ENCODE assay signal across 8 cellular contexts in the genomic region with DNA sequence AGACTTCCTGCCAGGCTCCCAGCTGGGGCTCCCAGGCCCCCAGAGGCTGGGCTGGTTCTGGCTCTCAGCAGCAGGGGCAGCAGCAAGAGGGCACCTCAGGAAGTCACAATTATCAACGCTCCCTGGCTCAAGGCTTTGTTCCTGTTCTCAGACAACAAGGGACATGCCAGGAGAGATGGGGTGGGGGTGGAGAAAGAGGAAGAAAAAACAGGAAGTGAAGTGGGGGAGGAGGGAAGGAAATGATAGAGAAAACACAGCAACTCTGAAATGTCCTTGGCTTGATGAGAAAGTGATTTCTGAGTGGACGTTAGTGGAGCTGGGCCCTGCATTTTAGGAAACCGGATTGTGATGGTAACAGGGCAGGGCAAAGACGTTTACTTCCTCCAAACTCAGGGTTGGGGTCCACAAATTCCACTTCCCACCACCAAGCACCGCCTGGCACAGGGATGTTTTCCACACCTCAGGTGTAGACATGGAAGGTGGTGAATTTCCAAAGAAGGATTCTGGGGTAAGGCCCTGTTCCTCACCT. TPM values are rescaled to one million over a fixed set of nuclear protein-coding genes. Genes with fewer than 3 reads are reported as not detected.
DNase-seq lines count a peak whose midpoint lies in the region; ATAC-seq and TF ChIP-seq lines count a peak whose summit lies in the region.

No MANE protein-coding gene starts in this region.

- POLR2A ChIA-PET in activated CD8-positive, alpha-beta T cell treated with anti-CD3 and anti-CD28 coated beads, Interleukin-2, amount 10 ng/mL, durations not matched to agents 7 days and 5 days (lab: Charles Lee) = no interaction called here
- POLR2A ChIA-PET in activated CD8-positive, alpha-beta T cell treated with anti-CD3 and anti-CD28 coated beads for 36 hours (lab: Charles Lee) = no interaction called here

- H3K27ac ChIP-seq in SU-DHL-6 (ENCODE audit: low read depth, low read length) = peak overlapping the region; percentile 32
- peak overlapping the region; percentile 58 to 70 (median 64) for H3K27ac ChIP-seq in transverse colon

- peak overlapping the region; percentile 29 for H3K4me2 ChIP-seq in SU-DHL-6 (ENCODE audit: low read depth, low read length, poor library complexity, severe bottlenecking)

- CTCF ChIA-PET in activated CD8-positive, alpha-beta T cell treated with anti-CD3 and anti-CD28 coated beads, Interleukin-2, amount 10 ng/mL, durations not matched to agents 7 days and 5 days (lab: Charles Lee) = no interaction called here
- CTCF ChIA-PET in activated CD8-positive, alpha-beta T cell treated with anti-CD3 and anti-CD28 coated beads for 36 hours (lab: Charles Lee) = interaction anchor here (0.9 kb wide), 1 partner anchor 16 kb away, joined by 3 read pairs; no protein-coding TSS in a partner anchor
- CTCF ChIA-PET in Calu3 (lab: Charles Lee) = no interaction called here

- H3K36me3 ChIP-seq in SU-DHL-6 (ENCODE audit: low read length) (no peaks in the 10 kb centered on the region), transverse colon (no peaks in the 10 kb centered on the region)

- peaks cover 0 to 41% (median 10%) of the 10 kb centered on the region in 4 donors for H3K4me1 ChIP-seq in transverse colon

- BruUV-seq in Calu3 (replicated peaks; lab: Mats Ljungman, UMichigan) = no TSS peak

- no peaks in the 10 kb centered on the region for H3F3A ChIP-seq in SU-DHL-6 (ENCODE audit: insufficient read depth)

- TF ChIP-seq POLR2A in transverse colon (IDR thresholded peaks at IDR 0.05) = no peak

- H3K9me3 ChIP-seq in SU-DHL-6 (ENCODE audit: insufficient read depth, low read length) = no peaks in the 10 kb centered on the region
- H3K9me3 ChIP-seq in transverse colon = no peaks in the 10 kb centered on the region

- no peak for TF ChIP-seq CTCF in activated CD8-positive, alpha-beta T cell treated with anti-CD3 and anti-CD28 coated beads for 36 hours (IDR thresholded peaks at IDR 0.05)
- no peak for TF ChIP-seq CTCF in SU-DHL-6 (IDR thresholded peaks at IDR 0.05; ENCODE audit: insufficient read depth, low read length, poor library complexity, severe bottlenecking)
- TF ChIP-seq CTCF in transverse colon (IDR thresholded peaks at IDR 0.05) = no peak
- TF ChIP-seq CTCF in Calu3 (IDR thresholded peaks at IDR 0.05; ENCODE audit: unreplicated experiment) = no peak

- H3K36me3 Mint-ChIP-seq in activated CD8-positive, alpha-beta T cell treated with anti-CD3 and anti-CD28 coated beads, Interleukin-2, amount 10 ng/mL, durations not matched to agents 7 days and 5 days (ENCODE audit: low read depth) = no peaks in the 10 kb centered on the region
- no peaks in the 10 kb centered on the region for H3K36me3 Mint-ChIP-seq in activated CD8-positive, alpha-beta T cell treated with anti-CD3 and anti-CD28 coated beads for 36 hours (ENCODE audit: low read depth)
- H3K36me3 Mint-ChIP-seq in Calu3 (ENCODE audit: insufficient read depth, unreplicated experiment) = no peaks in the 10 kb centered on the region

- 50 to 59% methylated on average over 3 to 5 of the region's 5 CpGs for WGBS in transverse colon (ENCODE audit: low coverage in 1 of 2), 2 donors

- peaks cover 21% of the 10 kb centered on the region for H3K4me1 Mint-ChIP-seq in activated CD8-positive, alpha-beta T cell treated with anti-CD3 and anti-CD28 coated beads, Interleukin-2, amount 10 ng/mL, durations not matched to agents 7 days and 5 days (ENCODE audit: low read depth)
- peaks cover 12% of the 10 kb centered on the region for H3K4me1 Mint-ChIP-seq in activated CD8-positive, alpha-beta T cell treated with anti-CD3 and anti-CD28 coated beads for 36 hours (ENCODE audit: low read depth)
- H3K4me1 Mint-ChIP-seq in Calu3 (ENCODE audit: low read depth, unreplicated experiment) = peaks cover 11% of the 10 kb centered on the region

- no peak overlapping the region for H2AFZ ChIP-seq in SU-DHL-6 (ENCODE audit: low read depth, low read length, severe bottlenecking)

- intact Hi-C loops in activated CD8-positive, alpha-beta T cell treated with anti-CD3 and anti-CD28 coated beads for 36 hours (cut with micrococcal nuclease) = no loop called here
- intact Hi-C loops in transverse colon (cut with DNase I; ENCODE audit: low total_unique reads) = loop anchor here (5.0 kb wide), 1 partner anchor 122 kb away; no protein-coding TSS in a partner anchor
- intact Hi-C loops in Calu3 (cut with micrococcal nuclease; ENCODE audit: unreplicated experiment) = no loop called here

- H3K27me3 ChIP-seq in SU-DHL-6 (ENCODE audit: low read length) (no peaks in the 10 kb centered on the region), transverse colon (no peaks in the 10 kb centered on the region)

- no peaks in the 10 kb centered on the region for H3K9me3 Mint-ChIP-seq in activated CD8-positive, alpha-beta T cell treated with anti-CD3 and anti-CD28 coated beads, Interleukin-2, amount 10 ng/mL, durations not matched to agents 7 days and 5 days (ENCODE audit: insufficient read depth)
- H3K9me3 Mint-ChIP-seq in activated CD8-positive, alpha-beta T cell treated with anti-CD3 and anti-CD28 coated beads for 36 hours = no peaks in the 10 kb centered on the region
- no peaks in the 10 kb centered on the region for H3K9me3 Mint-ChIP-seq in Calu3 (ENCODE audit: low read depth, unreplicated experiment)

- H3K9me2 ChIP-seq in SU-DHL-6 (replicated peaks; ENCODE audit: insufficient read depth, low read length) = no peaks in the 10 kb centered on the region

- ATAC-seq in activated CD8-positive, alpha-beta T cell treated with anti-CD3 and anti-CD28 coated beads, Interleukin-2, amount 10 ng/mL, durations not matched to agents 7 days and 5 days = no peak
- no peak for ATAC-seq in activated CD8-positive, alpha-beta T cell treated with anti-CD3 and anti-CD28 coated beads for 36 hours
- no peak for ATAC-seq in GM18520 (IDR thresholded peaks at IDR 0.05; ENCODE audit: unreplicated experiment)

- H3K4me3 ChIP-seq in SU-DHL-6 (ENCODE audit: insufficient read depth, low read length, poor library complexity, severe bottlenecking) (no peak overlapping the region), transverse colon (no peak overlapping the region)

- peak overlapping the region; percentile 12 for H3K27ac Mint-ChIP-seq in activated CD8-positive, alpha-beta T cell treated with anti-CD3 and anti-CD28 coated beads, Interleukin-2, amount 10 ng/mL, durations not matched to agents 7 days and 5 days
- H3K27ac Mint-ChIP-seq in activated CD8-positive, alpha-beta T cell treated with anti-CD3 and anti-CD28 coated beads for 36 hours = no peak overlapping the region
- no peak overlapping the region for H3K27ac Mint-ChIP-seq in Calu3 (ENCODE audit: unreplicated experiment)

- H3K4me3 Mint-ChIP-seq in activated CD8-positive, alpha-beta T cell treated with anti-CD3 and anti-CD28 coated beads, Interleukin-2, amount 10 ng/mL, durations not matched to agents 7 days and 5 days = no peak overlapping the region
- no peak overlapping the region for H3K4me3 Mint-ChIP-seq in activated CD8-positive, alpha-beta T cell treated with anti-CD3 and anti-CD28 coated beads for 36 hours
- no peak overlapping the region for H3K4me3 Mint-ChIP-seq in Calu3 (ENCODE audit: low read depth, unreplicated experiment)

- no peak for TF ChIP-seq EP300 in transverse colon (IDR thresholded peaks at IDR 0.05; ENCODE audit: low read depth)

- no peak for DNase-seq in activated CD8-positive, alpha-beta T cell treated with anti-CD3 and anti-CD28 coated beads, Interleukin-2, amount 10 ng/mL, durations not matched to agents 7 days and 5 days
- no peak for DNase-seq in activated CD8-positive, alpha-beta T cell treated with anti-CD3 and anti-CD28 coated beads for 36 hours
- DNase-seq in left kidney (ENCODE audit: low read depth, low spot score) (peak; percentile 36), transverse colon (peak; percentile 26), NCI-H774 (lab: John Stamatoyannopoulos, UW) (no peak), Calu3 (no peak)

- H4K20me1 ChIP-seq in SU-DHL-6 (ENCODE audit: low read depth, low read length) = no peaks in the 10 kb centered on the region

- no peak overlapping the region for H3K9ac ChIP-seq in SU-DHL-6 (ENCODE audit: low read length)

- in situ Hi-C loops in transverse colon (cut with MboI; ENCODE audit: low pct_ligation_motif_present in 1 of 4, low pct_unique_long_range_greater_than_20kb in 1 of 4, low sequenced_read_pairs in 3 of 4) = loop anchor here in 1 of 4 donors (10.0 kb wide), 1 partner anchor 130 kb away; no protein-coding TSS in a partner anchor

- H3K79me2 ChIP-seq in SU-DHL-6 (ENCODE audit: insufficient read depth, low read length) = no peaks in the 10 kb centered on the region

- peaks cover 3% of the 10 kb centered on the region for H3K27me3 Mint-ChIP-seq in activated CD8-positive, alpha-beta T cell treated with anti-CD3 and anti-CD28 coated beads, Interleukin-2, amount 10 ng/mL, durations not matched to agents 7 days and 5 days (ENCODE audit: low read depth)
- peaks cover 1% of the 10 kb centered on the region for H3K27me3 Mint-ChIP-seq in activated CD8-positive, alpha-beta T cell treated with anti-CD3 and anti-CD28 coated beads for 36 hours
- peaks cover 71% of the 10 kb centered on the region for H3K27me3 Mint-ChIP-seq in Calu3 (ENCODE audit: unreplicated experiment)

RNA-seq across cellular contexts. Expression of a gene that starts 40.4 kb away (rescaled TPM):
- under 1 TPM; 0.78 to 0.84 TPM for total RNA-seq in activated CD8-positive, alpha-beta T cell treated with anti-CD3 and anti-CD28 coated beads, Interleukin-2, amount 10 ng/mL, durations not matched to agents 7 days and 5 days
- under 1 TPM; 0.70 to 0.72 TPM for total RNA-seq in activated CD8-positive, alpha-beta T cell treated with anti-CD3 and anti-CD28 coated beads for 36 hours
- 1 to 10 TPM in 3 of 4 donors, under 1 TPM in 1; 0.20 to 8.4 (median 2.6) TPM for total RNA-seq in transverse colon
- 0.19 and 0.22 TPM in 2 replicates for total RNA-seq in Calu3 (2022)

Comparison
In these comparisons a context has a peak if more than half of its experiments do, and no peak if none do; other contexts are left out.
1. DNase-seq: peak in left kidney (single experiment) and transverse colon (single experiment); none in activated CD8-positive, alpha-beta T cell treated with anti-CD3 and anti-CD28 coated beads, Interleukin-2, amount 10 ng/mL, durations not matched to agents 7 days and 5 days (single experiment), activated CD8-positive, alpha-beta T cell treated with anti-CD3 and anti-CD28 coated beads for 36 hours (single experiment), NCI-H774 (single experiment) and Calu3 (single experiment).